8 cellular contexts compared by ENCODE assay signal in genomic region chr1:160354388-160354985, GRCh38. TPM values are rescaled to one million over a fixed set of nuclear protein-coding genes. Genes with fewer than 3 reads are reported as not detected.
DNase-seq lines count a peak whose midpoint lies in the region; ATAC-seq, FAIRE-seq and TF ChIP-seq lines count a peak whose summit lies in the region.

No MANE protein-coding gene starts in this region.

- H3K4me2 ChIP-seq in HepG2 (ENCODE audit: low read depth, low read length): no peak overlapping the region

- intact Hi-C loops in activated B cell treated with CpG ODN at 0.5 μM for 24 hours (cut with micrococcal nuclease) (loop anchor here (1.0 kb wide), 2 partner anchors 22 to 253 kb away; no protein-coding TSS in a partner anchor), HepG2 (cut with micrococcal nuclease; ENCODE audit: unreplicated experiment) (no loop called here)

- TF ChIP-seq CTCF in activated B cell treated with CpG ODN at 0.5 μM for 24 hours (IDR thresholded peaks at IDR 0.05) (no peak), HepG2 (CRISPR knock-in tag; IDR thresholded peaks at IDR 0.05) (peak; percentile 65), suprapubic skin (IDR thresholded peaks at IDR 0.05) (peak in 1 of 2 donors; percentile 36)

- H3K36me3 ChIP-seq in HepG2 (replicated peaks in 1 of 2; ENCODE audit: control insufficient read depth in 1 of 2, insufficient read depth in 2 of 2, low read length in 2 of 2) (peaks cover 44 to 84% of the 10 kb centered on the region in 2 experiments), suprapubic skin (peaks cover 97% of the 10 kb centered on the region)

- FAIRE-seq in HepG2 (lab: Jason Lieb, UNC): peak; percentile 73

- H3K4me1 Mint-ChIP-seq in activated B cell treated with CpG ODN at 0.5 μM for 24 hours: no peaks in the 10 kb centered on the region

- CTCF ChIA-PET in activated B cell treated with CpG ODN at 0.5 μM for 24 hours (lab: Charles Lee) (interaction anchor here (0.9 to 3.0 kb wide), 7 partner anchors 8 to 253 kb away, joined by 3 to 30 read pairs (median 4); no protein-coding TSS in a partner anchor), HepG2 (lab: Yijun Ruan, JAX; ENCODE audit: low intra/inter-chr PET ratio, low total read pairs) (interaction anchor here (2.1 kb wide), 1 partner anchor 22 kb away, joined by 16 read pairs; no protein-coding TSS in a partner anchor)

- POLR2A ChIA-PET in activated B cell treated with CpG ODN at 0.5 μM for 24 hours (lab: Charles Lee): interaction anchor here (1.8 kb wide), 1 partner anchor 18 kb away, joined by 4 read pairs; no protein-coding TSS in a partner anchor
- POLR2A ChIA-PET in HepG2 (lab: Yijun Ruan, JAX): interaction anchor here (1.2 kb wide), 1 partner anchor 11 kb away, joined by 4 read pairs; the partner anchor contains the start of genes COPA and NCSTN

- no TSS peak for BruUV-seq in HepG2 (replicated peaks; lab: Mats Ljungman, UMichigan)

- no peak overlapping the region for H3K9ac ChIP-seq in HepG2 (ENCODE audit: insufficient read depth, low read depth, low read length)

- WGBS in HepG2 (ENCODE audit: low lambda C conversion rate): 92% methylated on average over 4 of the region's 5 CpGs
- WGBS in suprapubic skin: 79% methylated on average over 4 of the region's 5 CpGs

- TF ChIP-seq EP300 in HepG2 (IDR thresholded peaks at IDR 0.05; ENCODE audit: low read depth in 2 of 2, low read length in 2 of 2): no peak
- TF ChIP-seq EP300 in HepG2 (CRISPR knock-in tag; IDR thresholded peaks at IDR 0.05; ENCODE audit: borderline replicate concordance): no peak
- no peak for TF ChIP-seq EP300 in suprapubic skin (IDR thresholded peaks at IDR 0.05)

- no peaks in the 10 kb centered on the region for H4K20me1 ChIP-seq in HepG2 (ENCODE audit: insufficient read depth, low read length)

- H3K4me3 ChIP-seq in HepG2 (replicated peaks in 1 of 3; ENCODE audit: insufficient read depth in 1 of 3, low read depth in 2 of 3, low read length in 3 of 3): no peak overlapping the region
- no peak overlapping the region for H3K4me3 ChIP-seq in suprapubic skin

- in situ Hi-C loops in HepG2 (cut with HindIII; ENCODE audit: extremely low pct_ligation_motif_present, low pct_unique_long_range_greater_than_20kb): no loop called here

- H2AFZ ChIP-seq in HepG2 (ENCODE audit: low read length): no peak overlapping the region

- ATAC-seq in activated B cell treated with CpG ODN at 0.5 μM for 24 hours (ENCODE audit: low read depth) (peak; percentile 54), HepG2 (peak; percentile 89), GM18873 (IDR thresholded peaks at IDR 0.05; ENCODE audit: low FRiP score, unreplicated experiment) (no peak), HG03442 (IDR thresholded peaks at IDR 0.05; ENCODE audit: unreplicated experiment) (no peak)

- H3K9me3 ChIP-seq in HepG2 (ENCODE audit: low read length): no peaks in the 10 kb centered on the region
- H3K9me3 ChIP-seq in suprapubic skin: no peaks in the 10 kb centered on the region

- H3K36me3 Mint-ChIP-seq in activated B cell treated with CpG ODN at 0.5 μM for 24 hours (ENCODE audit: low read depth): peaks cover 98% of the 10 kb centered on the region

- no peaks in the 10 kb centered on the region for H3K27me3 Mint-ChIP-seq in activated B cell treated with CpG ODN at 0.5 μM for 24 hours

- no peaks in the 10 kb centered on the region for H3K79me2 ChIP-seq in HepG2 (ENCODE audit: insufficient read depth, low read length)

- H3K27ac Mint-ChIP-seq in activated B cell treated with CpG ODN at 0.5 μM for 24 hours: no peak overlapping the region

- H3K4me3 Mint-ChIP-seq in activated B cell treated with CpG ODN at 0.5 μM for 24 hours: no peak overlapping the region

- H3K27me3 ChIP-seq in HepG2 (ENCODE audit: control insufficient read depth in 1 of 2, insufficient read depth in 2 of 2, low read length in 2 of 2): no peaks in the 10 kb centered on the region
- no peaks in the 10 kb centered on the region for H3K27me3 ChIP-seq in suprapubic skin

- H3K27ac ChIP-seq in HepG2 (ENCODE audit: extremely low read length, insufficient read depth, low read length) (no peak overlapping the region), suprapubic skin (no peak overlapping the region)

- no peaks in the 10 kb centered on the region for H3K9me3 Mint-ChIP-seq in activated B cell treated with CpG ODN at 0.5 μM for 24 hours

- no peaks in the 10 kb centered on the region for H3K4me1 ChIP-seq in HepG2 (ENCODE audit: insufficient read depth, low read length)
- no peaks in the 10 kb centered on the region for H3K4me1 ChIP-seq in suprapubic skin

- no peak for TF ChIP-seq RAD21 in HepG2 (CRISPR knock-in tag; IDR thresholded peaks at IDR 0.05)

- DNase-seq in DMS53 (lab: John Stamatoyannopoulos, UW) (peak; percentile 53), HT1080 (ENCODE audit: low read depth) (peak; percentile 30), activated B cell treated with CpG ODN at 0.5 μM for 24 hours (no peak), HepG2 (ENCODE audit: low spot score) (peak; percentile 20), suprapubic skin (ENCODE audit: low spot score in 2 of 2) (no peak)
- DNase-seq in activated T-cell treated with anti-CD3 and anti-CD28 coated beads, Interleukin-2, amount 50 U/mL, for 1 hour: no peak

- TF ChIP-seq POLR2A in HepG2 (IDR thresholded peaks at IDR 0.05; ENCODE audit: insufficient read depth in 1 of 2, low read depth in 2 of 2, low read length in 2 of 2): no peak
- no peak for TF ChIP-seq POLR2A in suprapubic skin (IDR thresholded peaks at IDR 0.05)

RNA-seq across cellular contexts. Expression of gene NCSTN, which starts 11.3 kb away (rescaled TPM):
- total RNA-seq in HT1080 (2014; rRNA removed; shearing (Covaris generic)): 40.0 and 49.0 TPM in 2 replicates
- polyA plus RNA-seq in HT1080 (2015; cell fraction: cytosol; rRNA removed): 113 and 132 TPM in 2 replicates
- 350 and 447 TPM in 2 replicates for polyA plus RNA-seq in HT1080 (2015; cell fraction: nucleus; rRNA removed)
- total RNA-seq in activated B cell treated with CpG ODN at 0.5 μM for 24 hours: 108 and 118 TPM in 2 replicates
- 27.0 and 44.2 TPM in 2 replicates for total RNA-seq in HepG2 (2016; rRNA removed; fragmentation: Illumina TruSeq; extraction: Trizol)
- total RNA-seq in HepG2 (2016; cell fraction: cytosol; rRNA removed; fragmentation: Illumina TruSeq; extraction: Trizol; ENCODE audit: low read depth): 6.0 and 7.0 TPM in 2 replicates
- total RNA-seq in HepG2 (2016; cell fraction: insoluble cytoplasmic fraction; rRNA removed; fragmentation: Illumina TruSeq; extraction: Trizol): 27.8 and 48.2 TPM in 2 replicates
- total RNA-seq in HepG2 (2016; cell fraction: membrane; rRNA removed; fragmentation: Illumina TruSeq; extraction: Trizol): 10.0 and 11.6 TPM in 2 replicates
- 73.4 and 88.5 TPM in 2 replicates for total RNA-seq in HepG2 (2016; cell fraction: nucleus; rRNA removed; fragmentation: Illumina TruSeq; extraction: Trizol)
- polyA plus RNA-seq in HepG2 (2011; rRNA removed): 247 and 281 TPM in 2 replicates
- polyA plus RNA-seq in HepG2 (2011; cell fraction: cytosol; rRNA removed): 199 and 230 TPM in 2 replicates
- 168 and 185 TPM in 2 replicates for polyA plus RNA-seq in HepG2 (2011; cell fraction: nucleus; rRNA removed)
- polyA plus RNA-seq in HepG2 (2012): 96.6 and 115 TPM in 2 replicates
- polyA plus RNA-seq in HepG2 (2016; cell fraction: cytosol; fragmentation: Illumina TruSeq; extraction: Trizol; ENCODE audit: low read depth): 5.4 and 7.2 TPM in 2 replicates
- 27.4 and 35.6 TPM in 2 replicates for polyA plus RNA-seq in HepG2 (2016; cell fraction: insoluble cytoplasmic fraction; fragmentation: Illumina TruSeq; extraction: Trizol; ENCODE audit: low read depth)
- 12.5 and 18.3 TPM in 2 replicates for polyA plus RNA-seq in HepG2 (2016; cell fraction: membrane; fragmentation: Illumina TruSeq; extraction: Trizol; ENCODE audit: low read depth)
- 159 TPM in 2 replicates for polyA plus RNA-seq in HepG2 (2016; cell fraction: nucleus; fragmentation: Illumina TruSeq; extraction: Trizol; ENCODE audit: insufficient read depth, low read depth)
- 236 and 291 TPM in 2 replicates for polyA minus RNA-seq in HepG2 (2011; rRNA and poly(A)+ RNA removed; ENCODE audit: low replicate concordance)
- 87.7 and 123 TPM in 2 replicates for polyA minus RNA-seq in HepG2 (2011; cell fraction: cytosol; rRNA and poly(A)+ RNA removed)
- 110 and 114 TPM in 2 replicates for polyA minus RNA-seq in HepG2 (2011; cell fraction: nucleus; rRNA and poly(A)+ RNA removed)
- 10 to 100 TPM; 53.4 to 94.1 (median 71.1) TPM for total RNA-seq in suprapubic skin

RNA-seq across cellular contexts. Expression of gene COPA, which starts 11.4 kb away (rescaled TPM):
- 115 and 133 TPM in 2 replicates for total RNA-seq in HT1080 (2014; rRNA removed; shearing (Covaris generic))
- polyA plus RNA-seq in HT1080 (2015; cell fraction: cytosol; rRNA removed): 107 and 130 TPM in 2 replicates
- polyA plus RNA-seq in HT1080 (2015; cell fraction: nucleus; rRNA removed): 259 and 279 TPM in 2 replicates
- total RNA-seq in activated B cell treated with CpG ODN at 0.5 μM for 24 hours (161 and 174 TPM in 2 replicates), HepG2 (2016; rRNA removed; fragmentation: Illumina TruSeq; extraction: Trizol) (160 and 218 TPM in 2 replicates), suprapubic skin (10 to 100 TPM; 62.5 to 92.9 (median 87.2) TPM)
- total RNA-seq in HepG2 (2016; cell fraction: cytosol; rRNA removed; fragmentation: Illumina TruSeq; extraction: Trizol; ENCODE audit: low read depth): 14.4 and 14.5 TPM in 2 replicates
- 161 and 205 TPM in 2 replicates for total RNA-seq in HepG2 (2016; cell fraction: insoluble cytoplasmic fraction; rRNA removed; fragmentation: Illumina TruSeq; extraction: Trizol)
- total RNA-seq in HepG2 (2016; cell fraction: membrane; rRNA removed; fragmentation: Illumina TruSeq; extraction: Trizol): 31.4 and 36.0 TPM in 2 replicates
- 137 and 150 TPM in 2 replicates for total RNA-seq in HepG2 (2016; cell fraction: nucleus; rRNA removed; fragmentation: Illumina TruSeq; extraction: Trizol)
- 166 and 197 TPM in 2 replicates for polyA plus RNA-seq in HepG2 (2011; rRNA removed)
- polyA plus RNA-seq in HepG2 (2011; cell fraction: cytosol; rRNA removed): 164 and 170 TPM in 2 replicates
- 117 and 120 TPM in 2 replicates for polyA plus RNA-seq in HepG2 (2011; cell fraction: nucleus; rRNA removed)
- 122 and 147 TPM in 2 replicates for polyA plus RNA-seq in HepG2 (2012)
- 7.6 and 8.5 TPM in 2 replicates for polyA plus RNA-seq in HepG2 (2016; cell fraction: cytosol; fragmentation: Illumina TruSeq; extraction: Trizol; ENCODE audit: low read depth)
- polyA plus RNA-seq in HepG2 (2016; cell fraction: insoluble cytoplasmic fraction; fragmentation: Illumina TruSeq; extraction: Trizol; ENCODE audit: low read depth): 143 and 144 TPM in 2 replicates
- 17.9 and 21.8 TPM in 2 replicates for polyA plus RNA-seq in HepG2 (2016; cell fraction: membrane; fragmentation: Illumina TruSeq; extraction: Trizol; ENCODE audit: low read depth)
- polyA plus RNA-seq in HepG2 (2016; cell fraction: nucleus; fragmentation: Illumina TruSeq; extraction: Trizol; ENCODE audit: insufficient read depth, low read depth): 123 and 142 TPM in 2 replicates
- 386 and 397 TPM in 2 replicates for polyA minus RNA-seq in HepG2 (2011; rRNA and poly(A)+ RNA removed; ENCODE audit: low replicate concordance)
- 242 and 256 TPM in 2 replicates for polyA minus RNA-seq in HepG2 (2011; cell fraction: cytosol; rRNA and poly(A)+ RNA removed)
- 217 and 255 TPM in 2 replicates for polyA minus RNA-seq in HepG2 (2011; cell fraction: nucleus; rRNA and poly(A)+ RNA removed)

RNA-seq across cellular contexts. Expression of gene NHLH1, which starts 12.4 kb away (rescaled TPM):
- 0.18 TPM in 1 of 2 replicates, not detected in the other for total RNA-seq in HT1080 (2014; rRNA removed; shearing (Covaris generic))
- 0.05 and 0.13 TPM in 2 replicates for polyA plus RNA-seq in HT1080 (2015; cell fraction: cytosol; rRNA removed)
- polyA plus RNA-seq in HT1080 (2015; cell fraction: nucleus; rRNA removed): 0.48 and 0.49 TPM in 2 replicates
- 0.46 and 0.71 TPM in 2 replicates for total RNA-seq in activated B cell treated with CpG ODN at 0.5 μM for 24 hours
- 0.11 TPM in 1 of 2 replicates, not detected in the other for total RNA-seq in HepG2 (2016; rRNA removed; fragmentation: Illumina TruSeq; extraction: Trizol)
- not detected in 2 replicates for total RNA-seq in HepG2 (2016; cell fraction: cytosol; rRNA removed; fragmentation: Illumina TruSeq; extraction: Trizol; ENCODE audit: low read depth)
- total RNA-seq in HepG2 (2016; cell fraction: insoluble cytoplasmic fraction; rRNA removed; fragmentation: Illumina TruSeq; extraction: Trizol): not detected in 2 replicates
- total RNA-seq in HepG2 (2016; cell fraction: membrane; rRNA removed; fragmentation: Illumina TruSeq; extraction: Trizol): not detected in 2 replicates
- total RNA-seq in HepG2 (2016; cell fraction: nucleus; rRNA removed; fragmentation: Illumina TruSeq; extraction: Trizol): 0.19 and 0.22 TPM in 2 replicates
- polyA plus RNA-seq in HepG2 (2011; rRNA removed): 0.44 and 0.57 TPM in 2 replicates
- polyA plus RNA-seq in HepG2 (2011; cell fraction: cytosol; rRNA removed): 0.15 and 0.19 TPM in 2 replicates
- polyA plus RNA-seq in HepG2 (2011; cell fraction: nucleus; rRNA removed): 0.93 and 1.1 TPM in 2 replicates
- polyA plus RNA-seq in HepG2 (2012): 0.19 and 0.24 TPM in 2 replicates
- 0.05 TPM in 1 of 2 replicates, not detected in the other for polyA plus RNA-seq in HepG2 (2016; cell fraction: cytosol; fragmentation: Illumina TruSeq; extraction: Trizol; ENCODE audit: low read depth)
- polyA plus RNA-seq in HepG2 (2016; cell fraction: insoluble cytoplasmic fraction; fragmentation: Illumina TruSeq; extraction: Trizol; ENCODE audit: low read depth): 0.12 TPM in 1 of 2 replicates, not detected in the other
- polyA plus RNA-seq in HepG2 (2016; cell fraction: membrane; fragmentation: Illumina TruSeq; extraction: Trizol; ENCODE audit: low read depth): not detected in 2 replicates
- polyA plus RNA-seq in HepG2 (2016; cell fraction: nucleus; fragmentation: Illumina TruSeq; extraction: Trizol; ENCODE audit: insufficient read depth, low read depth): 1.00 and 1.1 TPM in 2 replicates
- 0.52 and 1.1 TPM in 2 replicates for polyA minus RNA-seq in HepG2 (2011; rRNA and poly(A)+ RNA removed; ENCODE audit: low replicate concordance)
- not detected in 2 replicates for polyA minus RNA-seq in HepG2 (2011; cell fraction: cytosol; rRNA and poly(A)+ RNA removed)
- polyA minus RNA-seq in HepG2 (2011; cell fraction: nucleus; rRNA and poly(A)+ RNA removed): 0.62 and 0.77 TPM in 2 replicates
- total RNA-seq in suprapubic skin: under 1 TPM in 1 of 4 donors, not detected in 3; 0.39 TPM

RNA-seq across cellular contexts. Expression of gene VANGL2, which starts 45.9 kb away (rescaled TPM):
- 2.1 and 2.5 TPM in 2 replicates for total RNA-seq in HT1080 (2014; rRNA removed; shearing (Covaris generic))
- polyA plus RNA-seq in HT1080 (2015; cell fraction: cytosol; rRNA removed): 1.8 and 2.7 TPM in 2 replicates
- 5.0 TPM in 2 replicates for polyA plus RNA-seq in HT1080 (2015; cell fraction: nucleus; rRNA removed)
- 4.1 and 5.5 TPM in 2 replicates for total RNA-seq in activated B cell treated with CpG ODN at 0.5 μM for 24 hours
- not detected in 2 replicates for total RNA-seq in HepG2 (2016; rRNA removed; fragmentation: Illumina TruSeq; extraction: Trizol)
- not detected in 2 replicates for total RNA-seq in HepG2 (2016; cell fraction: cytosol; rRNA removed; fragmentation: Illumina TruSeq; extraction: Trizol; ENCODE audit: low read depth)
- total RNA-seq in HepG2 (2016; cell fraction: insoluble cytoplasmic fraction; rRNA removed; fragmentation: Illumina TruSeq; extraction: Trizol): 0.02 TPM in 1 of 2 replicates, not detected in the other
- total RNA-seq in HepG2 (2016; cell fraction: membrane; rRNA removed; fragmentation: Illumina TruSeq; extraction: Trizol): 0.03 TPM in 1 of 2 replicates, not detected in the other
- total RNA-seq in HepG2 (2016; cell fraction: nucleus; rRNA removed; fragmentation: Illumina TruSeq; extraction: Trizol): 0.16 TPM in 1 of 2 replicates, not detected in the other
- 0.09 and 0.18 TPM in 2 replicates for polyA plus RNA-seq in HepG2 (2011; rRNA removed)
- 0.11 and 0.12 TPM in 2 replicates for polyA plus RNA-seq in HepG2 (2011; cell fraction: cytosol; rRNA removed)
- 0.16 and 0.21 TPM in 2 replicates for polyA plus RNA-seq in HepG2 (2011; cell fraction: nucleus; rRNA removed)
- polyA plus RNA-seq in HepG2 (2012): 0.09 TPM in 1 of 2 replicates, not detected in the other
- polyA plus RNA-seq in HepG2 (2016; cell fraction: cytosol; fragmentation: Illumina TruSeq; extraction: Trizol; ENCODE audit: low read depth): not detected in 2 replicates
- not detected in 2 replicates for polyA plus RNA-seq in HepG2 (2016; cell fraction: insoluble cytoplasmic fraction; fragmentation: Illumina TruSeq; extraction: Trizol; ENCODE audit: low read depth)
- polyA plus RNA-seq in HepG2 (2016; cell fraction: membrane; fragmentation: Illumina TruSeq; extraction: Trizol; ENCODE audit: low read depth): 0.03 TPM in 1 of 2 replicates, not detected in the other
- polyA plus RNA-seq in HepG2 (2016; cell fraction: nucleus; fragmentation: Illumina TruSeq; extraction: Trizol; ENCODE audit: insufficient read depth, low read depth): 0.11 TPM in 2 replicates
- 0.10 TPM in 1 of 2 replicates, not detected in the other for polyA minus RNA-seq in HepG2 (2011; rRNA and poly(A)+ RNA removed; ENCODE audit: low replicate concordance)
- polyA minus RNA-seq in HepG2 (2011; cell fraction: cytosol; rRNA and poly(A)+ RNA removed): not detected in 2 replicates
- polyA minus RNA-seq in HepG2 (2011; cell fraction: nucleus; rRNA and poly(A)+ RNA removed): 0.13 TPM in 1 of 2 replicates, not detected in the other
- total RNA-seq in suprapubic skin: 10 to 100 TPM; 18.7 to 39.7 (median 28.1) TPM

Comparison
In these comparisons a context has a peak if more than half of its experiments do, and no peak if none do; other contexts are left out.
1. DNase-seq: peak in DMS53 (single experiment), HT1080 (single experiment) and HepG2 (single experiment); none in activated B cell treated with CpG ODN at 0.5 μM for 24 hours (single experiment), suprapubic skin (0 of 2) and activated T-cell treated with anti-CD3 and anti-CD28 coated beads, Interleukin-2, amount 50 U/mL, for 1 hour (single experiment).
2. ATAC-seq: peak in activated B cell treated with CpG ODN at 0.5 μM for 24 hours (single experiment) and HepG2 (single experiment); none in GM18873 (single experiment) and HG03442 (single experiment).